ENCODE assay signal across 8 cellular contexts in the genomic region with DNA sequence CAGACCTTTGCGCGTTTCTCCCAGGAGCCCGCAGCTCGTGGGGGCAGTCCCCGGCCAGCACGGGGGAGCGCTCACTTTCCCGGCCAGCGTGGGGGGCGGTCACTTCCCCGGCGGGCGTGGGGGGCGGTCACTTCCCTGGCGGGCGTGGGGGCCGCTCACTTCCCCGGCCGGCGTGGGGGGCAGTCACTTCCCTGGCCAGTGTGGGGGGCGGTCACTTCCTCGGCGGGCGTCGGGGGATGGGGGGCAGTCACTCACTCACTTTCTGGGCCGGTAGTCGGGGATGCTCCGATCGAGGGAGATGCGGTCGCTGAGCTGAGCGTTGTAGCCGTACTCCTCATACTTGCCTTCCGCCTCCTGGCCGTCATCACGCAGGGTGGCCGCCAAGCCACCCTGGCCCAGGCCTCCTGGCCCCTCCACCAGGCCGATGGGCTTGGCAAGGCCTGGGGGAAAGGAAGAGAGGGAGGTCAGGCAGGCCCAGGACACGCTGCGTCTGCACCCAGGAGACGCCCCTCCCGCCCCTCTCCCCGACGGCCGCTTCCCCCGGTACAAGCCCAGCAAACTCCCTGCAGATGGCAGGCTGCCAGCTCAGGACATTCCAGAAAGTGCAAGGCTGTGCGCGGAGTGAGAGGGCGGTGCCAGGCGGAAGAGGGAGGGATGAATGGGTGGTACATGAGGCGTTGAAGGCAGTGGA. TPM values are rescaled to one million over a fixed set of nuclear protein-coding genes. Genes with fewer than 3 reads are reported as not detected.
DNase-seq lines count a peak whose midpoint lies in the region; TF ChIP-seq lines count a peak whose summit lies in the region.
"Had no signal": no experiment of that assay in that cellular context is flagged by ENCODE, and none has a peak within 500 bp of the region (broad histone marks: within the 10 kb centered on the region; RNA-seq: fewer than 3 reads in every experiment).

No MANE protein-coding gene starts in this region.

- in situ Hi-C loops in KBM-7 (cut with MboI; ENCODE audit: low pct_unique_long_range_greater_than_20kb, low sequenced_read_pairs) = no loop called here

- TF ChIP-seq EP300 in stomach (IDR thresholded peaks at IDR 0.05) = no peak

- H3K4me3 ChIP-seq in hepatocyte (no peak overlapping the region), stomach (peak overlapping the region; percentile 14 to 29 (median 26))

- H3K9me3 ChIP-seq in hepatocyte (ENCODE audit: low read depth) (no peaks in the 10 kb centered on the region), stomach (no peaks in the 10 kb centered on the region)

- no peaks in the 10 kb centered on the region for H3K79me2 ChIP-seq in hepatocyte

- no peak overlapping the region for H3K27ac Mint-ChIP-seq in glutamatergic neuron (ENCODE audit: unreplicated experiment)

- H3K4me1 ChIP-seq in hepatocyte (ENCODE audit: insufficient read depth) = peaks cover 8% of the 10 kb centered on the region
- peaks cover 0 to 34% (median 15%) of the 10 kb centered on the region in 4 donors for H3K4me1 ChIP-seq in stomach
- H3K4me1 ChIP-seq: foreskin keratinocyte had no signal

- no peak for TF ChIP-seq POLR2A in stomach (IDR thresholded peaks at IDR 0.05)

- peak overlapping the region; percentile 62 for H3K4me2 ChIP-seq in hepatocyte

- no peaks in the 10 kb centered on the region for H4K20me1 ChIP-seq in hepatocyte (ENCODE audit: insufficient read depth, poor library complexity, severe bottlenecking)

- WGBS in hepatocyte (ENCODE audit: low lambda C conversion rate, missing lambda C conversion rate) = 43% methylated on average over 24 of the region's 51 CpGs
- WGBS in stomach, 5 donors = 8 to 14% (median 10%) methylated on average over 21 to 51 of the region's 51 CpGs

- TF ChIP-seq CTCF in hepatocyte (IDR thresholded peaks at IDR 0.05; ENCODE audit: poor library complexity) (no peak), stomach (IDR thresholded peaks at IDR 0.05) (no peak), glutamatergic neuron (IDR thresholded peaks at IDR 0.05; ENCODE audit: partially characterized antibody, unreplicated experiment) (no peak)

- H3K4me3 Mint-ChIP-seq in glutamatergic neuron (ENCODE audit: unreplicated experiment) = no peak overlapping the region

- peaks cover 3% of the 10 kb centered on the region for H3K4me1 Mint-ChIP-seq in glutamatergic neuron (ENCODE audit: low read depth, unreplicated experiment)

- no peaks in the 10 kb centered on the region for H3K36me3 Mint-ChIP-seq in glutamatergic neuron (ENCODE audit: unreplicated experiment)

- H3K9me3 Mint-ChIP-seq in glutamatergic neuron (ENCODE audit: unreplicated experiment) = peaks cover 7% of the 10 kb centered on the region

- no peak overlapping the region for H2AFZ ChIP-seq in hepatocyte

- no peaks in the 10 kb centered on the region for H3K9me2 ChIP-seq in hepatocyte (replicated peaks; ENCODE audit: insufficient read depth)

- intact Hi-C loops in stomach (cut with DNase I; ENCODE audit: low total_unique reads) = no loop called here

- peaks cover 23% of the 10 kb centered on the region for H3K27me3 ChIP-seq in hepatocyte
- peaks cover 0 to 91% (median 36%) of the 10 kb centered on the region in 3 donors for H3K27me3 ChIP-seq in stomach

- H3K27me3 Mint-ChIP-seq in glutamatergic neuron (ENCODE audit: unreplicated experiment) = peaks cover 11% of the 10 kb centered on the region

- peak; percentile 82 for DNase-seq in HT-29 (ENCODE audit: low spot score)
- peak; percentile 75 for DNase-seq in amniotic epithelial cell (ENCODE audit: low read depth)
- peak; percentile 85 for DNase-seq in hepatocyte (ENCODE audit: low spot score)
- DNase-seq in stomach = peak; percentile 48
- DNase-seq in middle frontal gyrus (ENCODE audit: extremely low spot score, low spot score) = no peak
- no peak for DNase-seq in KBM-7
- DNase-seq in glutamatergic neuron = no peak

- H3K27ac ChIP-seq in hepatocyte (no peak overlapping the region), stomach (peak overlapping the region in 1 of 5 donors; percentile 62)
- H3K27ac ChIP-seq: foreskin keratinocyte had no signal

- H3K36me3 ChIP-seq in hepatocyte (replicated peaks; ENCODE audit: insufficient read depth, low read depth) (no peaks in the 10 kb centered on the region), stomach (no peaks in the 10 kb centered on the region)

RNA-seq across cellular contexts. Expression of a gene that starts 43.3 kb away (rescaled TPM):
- total RNA-seq in HT-29 (2014; rRNA removed; shearing (Covaris generic)) = not detected in 2 replicates
- total RNA-seq in hepatocyte (2.2 and 3.9 TPM in 2 replicates), stomach (1 to 10 TPM in 1 of 5 donors, not detected in 4; 3.1 TPM), glutamatergic neuron (ENCODE audit: unreplicated experiment) (13.7 TPM)
- polyA plus RNA-seq in hepatocyte (3.0 and 4.7 TPM in 2 replicates), stomach (under 1 TPM in 2 of 3 donors, not detected in 1; 0.15 to 0.19 TPM)
- total RNA-seq: foreskin keratinocyte had no signal
- polyA plus RNA-seq: foreskin keratinocyte had no signal

Comparison
In these comparisons a context has a peak if more than half of its experiments do, and no peak if none do; other contexts are left out.
1. DNase-seq: peak in HT-29 (single experiment), amniotic epithelial cell (single experiment), hepatocyte (single experiment) and stomach (single experiment); none in middle frontal gyrus (single experiment), KBM-7 (single experiment) and glutamatergic neuron (single experiment).